In the genomic region with DNA sequence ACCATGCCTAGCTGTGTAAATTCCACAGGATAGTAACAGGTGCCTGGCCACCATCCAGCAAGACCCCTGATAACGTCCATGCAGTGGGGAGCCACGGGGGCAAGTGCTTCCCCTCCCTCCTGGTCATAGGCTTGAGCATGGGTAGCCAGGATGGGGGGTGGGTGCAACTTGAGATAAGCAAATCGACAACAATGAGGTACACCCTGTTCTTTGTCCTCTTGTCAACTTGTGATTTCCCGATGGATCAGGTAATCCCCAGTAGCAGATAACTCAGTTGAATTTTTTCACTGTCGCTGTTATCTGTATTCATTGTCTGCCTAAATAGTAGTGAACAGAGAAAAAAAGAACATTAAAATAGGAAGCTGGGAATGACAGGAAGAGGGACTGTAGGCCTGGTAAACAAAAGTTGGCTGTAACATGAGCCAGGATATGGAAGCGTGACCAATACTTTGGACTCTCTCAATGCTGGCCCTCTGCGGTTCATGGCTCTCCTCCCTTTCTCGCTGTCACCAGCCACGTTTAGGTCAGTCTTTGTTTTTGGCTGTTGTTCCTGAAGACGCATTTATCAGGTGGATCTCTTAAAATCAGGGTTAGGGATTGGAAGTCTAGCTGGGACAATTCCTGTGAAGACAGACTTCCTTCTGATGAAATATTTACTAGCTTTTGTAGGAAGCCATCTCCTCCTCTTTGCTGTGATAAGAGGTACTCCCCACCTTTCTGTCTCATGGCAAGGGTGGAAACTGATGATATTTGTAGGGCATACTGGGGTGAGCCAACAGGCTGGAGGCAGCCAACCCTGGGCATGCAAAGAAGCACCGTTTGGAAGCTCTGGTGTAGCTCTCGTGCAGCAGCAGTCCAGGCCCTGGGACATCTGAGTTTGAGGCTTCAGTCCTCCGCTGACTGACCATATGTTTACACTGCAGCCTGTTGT, we compare ENCODE assay signal across 13 cellular contexts. TPM values are rescaled to one million over a fixed set of nuclear protein-coding genes. Genes with fewer than 3 reads are reported as not detected.
DNase-seq lines count a peak whose midpoint lies in the region; ATAC-seq, FAIRE-seq and TF ChIP-seq lines count a peak whose summit lies in the region.
"Had no signal": no experiment of that assay in that cellular context is flagged by ENCODE, and none has a peak within 500 bp of the region (broad histone marks: within the 10 kb centered on the region; RNA-seq: fewer than 3 reads in every experiment).

No MANE protein-coding gene starts in this region.

- peaks cover 31% of the 10 kb centered on the region for H3K4me1 Mint-ChIP-seq in astrocyte (ENCODE audit: low read depth, unreplicated experiment)
- H3K4me1 Mint-ChIP-seq in activated T-helper 2 cell treated with anti-CD3 and anti-CD28 coated beads, Interferon-gamma antibody, Interleukin-2, Interleukin-4, amounts not matched to agents 10 μg/mL and 5 μg/mL and 100 μg/mL, durations not matched to agents 14 hours and 24 hours and 36 hours (ENCODE audit: low read depth), result peaks cover 1% of the 10 kb centered on the region

- peak; percentile 73 for DNase-seq in HT1080 (ENCODE audit: low read depth)
- DNase-seq in astrocyte (ENCODE audit: low read depth), result peak; percentile 75
- peak; percentile 14 for DNase-seq in small intestine
- DNase-seq in activated T-helper 2 cell treated with anti-CD3 and anti-CD28 coated beads, Interferon-gamma antibody, Interleukin-2, Interleukin-4, amounts not matched to agents 10 μg/mL and 5 μg/mL and 100 μg/mL, durations not matched to agents 14 hours and 24 hours and 36 hours (ENCODE audit: low spot score), result no peak
- no peak for DNase-seq in spleen
- DNase-seq in NCI-H226, result no peak
- DNase-seq: activated CD4-positive, CD25-positive, alpha-beta regulatory T cell; erythroblast; Karpas-422 had no signal

- no peaks in the 10 kb centered on the region for H3K27me3 ChIP-seq in astrocyte (ENCODE audit: insufficient read depth, low read length)
- no peaks in the 10 kb centered on the region for H3K27me3 ChIP-seq in iPS-20b (ENCODE audit: insufficient read depth, low read length)
- H3K27me3 ChIP-seq in small intestine (ENCODE audit: control insufficient read depth in 2 of 2, insufficient read depth in 2 of 2, low read length in 2 of 2), result no peaks in the 10 kb centered on the region
- no peaks in the 10 kb centered on the region for H3K27me3 ChIP-seq in spleen (replicated peaks in 1 of 7)

- H3K9me3 Mint-ChIP-seq in astrocyte (ENCODE audit: unreplicated experiment), result no peaks in the 10 kb centered on the region
- H3K9me3 Mint-ChIP-seq in activated T-helper 2 cell treated with anti-CD3 and anti-CD28 coated beads, Interferon-gamma antibody, Interleukin-2, Interleukin-4, amounts not matched to agents 10 μg/mL and 5 μg/mL and 100 μg/mL, durations not matched to agents 14 hours and 24 hours and 36 hours, result no peaks in the 10 kb centered on the region

- no peak overlapping the region for H3K4me3 Mint-ChIP-seq in astrocyte (ENCODE audit: unreplicated experiment)
- H3K4me3 Mint-ChIP-seq in activated T-helper 2 cell treated with anti-CD3 and anti-CD28 coated beads, Interferon-gamma antibody, Interleukin-2, Interleukin-4, amounts not matched to agents 10 μg/mL and 5 μg/mL and 100 μg/mL, durations not matched to agents 14 hours and 24 hours and 36 hours (ENCODE audit: low read depth), result no peak overlapping the region
- H3K4me3 Mint-ChIP-seq: activated naive CD8-positive, alpha-beta T cell had no signal

- no peak overlapping the region for H3K27ac Mint-ChIP-seq in astrocyte (ENCODE audit: unreplicated experiment)
- no peak overlapping the region for H3K27ac Mint-ChIP-seq in activated T-helper 2 cell treated with anti-CD3 and anti-CD28 coated beads, Interferon-gamma antibody, Interleukin-2, Interleukin-4, amounts not matched to agents 10 μg/mL and 5 μg/mL and 100 μg/mL, durations not matched to agents 14 hours and 24 hours and 36 hours
- H3K27ac Mint-ChIP-seq: activated naive CD8-positive, alpha-beta T cell had no signal

- H3K4me3 ChIP-seq in astrocyte (ENCODE audit: insufficient read depth, low read depth, low read length) (no peak overlapping the region), iPS-20b (ENCODE audit: low read length) (no peak overlapping the region), small intestine (ENCODE audit: low read depth in 1 of 2, low read length in 2 of 2) (no peak overlapping the region), spleen (no peak overlapping the region)

- WGBS in small intestine, 3 donors, result 29 to 49% (median 36%) methylated on average over 13 of the region's 13 CpGs
- WGBS in spleen, 5 donors, result 54 to 72% (median 66%) methylated on average over 13 of the region's 13 CpGs

- intact Hi-C loops in activated T-helper 2 cell treated with anti-CD3 and anti-CD28 coated beads, Interferon-gamma antibody, Interleukin-2, Interleukin-4, amounts not matched to agents 10 μg/mL and 5 μg/mL and 100 μg/mL, durations not matched to agents 14 hours and 24 hours and 36 hours (cut with micrococcal nuclease), result no loop called here
- intact Hi-C loops in spleen (cut with DNase I; ENCODE audit: low total_unique reads), result no loop called here

- no peak overlapping the region for H2AFZ ChIP-seq in astrocyte (ENCODE audit: low read depth, low read length)

- no peak overlapping the region for H3K27ac ChIP-seq in astrocyte (ENCODE audit: low read depth, low read length)
- H3K27ac ChIP-seq in iPS-20b (ENCODE audit: low read length), result no peak overlapping the region
- H3K27ac ChIP-seq in small intestine (ENCODE audit: low read depth in 1 of 2, low read length in 1 of 2), result no peak overlapping the region
- peak overlapping the region in 2 of 8 donors; percentile 17 to 33 for H3K27ac ChIP-seq in spleen

- peaks cover 24% of the 10 kb centered on the region for H3K36me3 Mint-ChIP-seq in astrocyte (ENCODE audit: low read depth, unreplicated experiment)
- H3K36me3 Mint-ChIP-seq in activated T-helper 2 cell treated with anti-CD3 and anti-CD28 coated beads, Interferon-gamma antibody, Interleukin-2, Interleukin-4, amounts not matched to agents 10 μg/mL and 5 μg/mL and 100 μg/mL, durations not matched to agents 14 hours and 24 hours and 36 hours (ENCODE audit: low read depth), result no peaks in the 10 kb centered on the region
- H3K36me3 Mint-ChIP-seq: activated naive CD8-positive, alpha-beta T cell had no signal

- no peak for FAIRE-seq in astrocyte (lab: Jason Lieb, UNC)
- FAIRE-seq in small intestine (lab: Jason Lieb, UNC), result no peak
- FAIRE-seq: GM19239 had no signal

- peaks cover 4% of the 10 kb centered on the region for H3K79me2 ChIP-seq in astrocyte (ENCODE audit: insufficient read depth, low read length)

- no peaks in the 10 kb centered on the region for H3K27me3 Mint-ChIP-seq in astrocyte (ENCODE audit: low read depth, unreplicated experiment)
- H3K27me3 Mint-ChIP-seq in activated T-helper 2 cell treated with anti-CD3 and anti-CD28 coated beads, Interferon-gamma antibody, Interleukin-2, Interleukin-4, amounts not matched to agents 10 μg/mL and 5 μg/mL and 100 μg/mL, durations not matched to agents 14 hours and 24 hours and 36 hours (ENCODE audit: low read depth), result peaks cover 1% of the 10 kb centered on the region

- TF ChIP-seq CTCF in astrocyte (IDR thresholded peaks at IDR 0.05; ENCODE audit: insufficient read depth, low read depth, low read length), result no peak
- TF ChIP-seq CTCF in spleen (IDR thresholded peaks at IDR 0.05 in 8 of 11, conservative IDR thresholded peaks at IDR 0.05 in 3 of 11), result no peak

- peaks cover 51% of the 10 kb centered on the region for H4K20me1 ChIP-seq in astrocyte (ENCODE audit: insufficient read depth, low read length)

- H3K4me1 ChIP-seq in astrocyte (ENCODE audit: insufficient read depth, low read length) (peaks cover 5% of the 10 kb centered on the region), iPS-20b (ENCODE audit: insufficient read depth, low read length) (peaks cover 47% of the 10 kb centered on the region), small intestine (ENCODE audit: control insufficient read depth in 2 of 2, insufficient read depth in 1 of 2, low read depth in 1 of 2, low read length in 1 of 2) (no peaks in the 10 kb centered on the region), spleen (peaks cover 0 to 30% (median 12%) of the 10 kb centered on the region in 6 donors)

- no peak for TF ChIP-seq POLR2A in spleen (IDR thresholded peaks at IDR 0.05)

- H3K36me3 ChIP-seq in astrocyte (ENCODE audit: insufficient read depth, low read length) (no peaks in the 10 kb centered on the region), iPS-20b (ENCODE audit: insufficient read depth, low read depth, low read length) (peaks cover 11% of the 10 kb centered on the region; the same call in 1 of the 2 replicates), small intestine (ENCODE audit: control insufficient read depth in 2 of 2, insufficient read depth in 2 of 2, low read length in 2 of 2) (no peaks in the 10 kb centered on the region), spleen (no peaks in the 10 kb centered on the region)

- peak overlapping the region; percentile 34 for H3K4me2 ChIP-seq in astrocyte (ENCODE audit: low read length)

- H3K9ac ChIP-seq in astrocyte (ENCODE audit: low read length) (no peak overlapping the region), iPS-20b (ENCODE audit: low read depth, low read length) (peak overlapping the region; percentile 5; the same call in 1 of the 2 replicates)

- ATAC-seq in GM21526 (IDR thresholded peaks at IDR 0.05; ENCODE audit: low FRiP score, unreplicated experiment), result no peak

- no peaks in the 10 kb centered on the region for H3K9me3 ChIP-seq in astrocyte (ENCODE audit: insufficient read depth, low read depth, low read length)
- no peaks in the 10 kb centered on the region for H3K9me3 ChIP-seq in iPS-20b (ENCODE audit: insufficient read depth, low read depth, low read length)
- H3K9me3 ChIP-seq in small intestine (ENCODE audit: control insufficient read depth, low read depth), result no peaks in the 10 kb centered on the region
- H3K9me3 ChIP-seq in spleen, result peaks cover 0 to 14% (median 7%) of the 10 kb centered on the region in 8 donors

RNA-seq across cellular contexts. Expression of a gene that starts 42.4 kb away (rescaled TPM):
- total RNA-seq in HT1080 (2014; rRNA removed; shearing (Covaris generic)), result 0.10 and 0.16 TPM in 2 replicates
- polyA plus RNA-seq in HT1080 (2015; cell fraction: cytosol; rRNA removed), result 0.48 and 0.52 TPM in 2 replicates
- polyA plus RNA-seq in HT1080 (2015; cell fraction: nucleus; rRNA removed), result 0.14 and 0.34 TPM in 2 replicates
- total RNA-seq in astrocyte (27.2 and 30.8 TPM in 2 replicates), spleen (10 to 100 TPM in 3 of 7 donors, 1 to 10 TPM in 4; 3.3 to 15.8 (median 9.8) TPM)
- polyA plus RNA-seq in small intestine (1 to 10 TPM in 2 of 3 donors, under 1 TPM in 1; 0.45 to 4.6 (median 1.9) TPM), spleen (1 to 10 TPM; 2.0 to 5.2 (median 2.4) TPM)
- 0.11 and 0.18 TPM in 2 replicates for total RNA-seq in activated T-helper 2 cell treated with anti-CD3 and anti-CD28 coated beads, Interferon-gamma antibody, Interleukin-2, Interleukin-4, amounts not matched to agents 10 μg/mL and 5 μg/mL and 100 μg/mL, durations not matched to agents 14 hours and 24 hours and 36 hours

Comparison
In these comparisons a context has a peak if more than half of its experiments do, and no peak if none do; other contexts are left out.
1. DNase-seq: peak in HT1080 (single experiment), astrocyte (single experiment) and small intestine (single experiment); none in activated T-helper 2 cell treated with anti-CD3 and anti-CD28 coated beads, Interferon-gamma antibody, Interleukin-2, Interleukin-4, amounts not matched to agents 10 μg/mL and 5 μg/mL and 100 μg/mL, durations not matched to agents 14 hours and 24 hours and 36 hours (single experiment), spleen (single experiment) and NCI-H226 (single experiment).